ENCODE assay signal across 23 cellular contexts in genomic region chr7:6232130-6232529, GRCh38.
DNase-seq lines count a peak whose midpoint lies in the region; ATAC-seq and FAIRE-seq lines count a peak whose summit lies in the region.
"Had no signal": no experiment of that assay in that cellular context is flagged by ENCODE, and none has a peak within 500 bp of the region (broad histone marks: within the 10 kb centered on the region; RNA-seq: fewer than 3 reads in every experiment).

No MANE protein-coding gene starts in this region.

- ATAC-seq in effector memory CD8-positive, alpha-beta T cell (replicated peaks), result no peak
- no peak for ATAC-seq in HG03565 (IDR thresholded peaks at IDR 0.05; ENCODE audit: unreplicated experiment)
- no peak for ATAC-seq in GM18517 (IDR thresholded peaks at IDR 0.05; ENCODE audit: unreplicated experiment)
- ATAC-seq: activated CD4-positive, alpha-beta T cell treated with anti-CD3 and anti-CD28 coated beads for 36 hours; CD8-positive, alpha-beta T cell; sciatic nerve had no signal

- no peaks in the 10 kb centered on the region for H3K27me3 Mint-ChIP-seq in effector memory CD8-positive, alpha-beta T cell

- H3K9me3 Mint-ChIP-seq in effector memory CD8-positive, alpha-beta T cell, result no peaks in the 10 kb centered on the region
- H3K9me3 Mint-ChIP-seq: CD8-positive, alpha-beta T cell had no signal

- no peaks in the 10 kb centered on the region for H3K36me3 ChIP-seq in rectal smooth muscle tissue (ENCODE audit: control insufficient read depth, insufficient read depth, low read length)
- H3K36me3 ChIP-seq: HAP-1, SJCRH30, uterus had no signal

- peak; percentile 22 for DNase-seq in CD1c-positive myeloid dendritic cell (ENCODE audit: extremely low spot score)
- peak; percentile 53 for DNase-seq in MV-4-11 (lab: John Stamatoyannopoulos, UW)
- DNase-seq in effector memory CD8-positive, alpha-beta T cell, result no peak
- no peak for DNase-seq in HTR-8/SVneo (ENCODE audit: insufficient read length, low spot score)
- DNase-seq: activated CD4-positive, alpha-beta T cell treated with anti-CD3 and anti-CD28 coated beads for 36 hours; activated naive CD4-positive, alpha-beta T cell treated with anti-CD3 and anti-CD28 coated beads, Interleukin-2, amount 50 U/mL, for 16 hours; CD8-positive, alpha-beta T cell; central memory CD4-positive, alpha-beta T cell; KG1; NCI-H1930; NCI-H226; PC-9; SJCRH30 had no signal

- no peaks in the 10 kb centered on the region for H3K27me3 ChIP-seq in rectal smooth muscle tissue (ENCODE audit: control insufficient read depth, insufficient read depth, low read length)
- H3K27me3 ChIP-seq: hepatocyte, SJCRH30, uterus had no signal

- H3K4me1 ChIP-seq in rectal smooth muscle tissue (ENCODE audit: control insufficient read depth, insufficient read depth, low read length), result peaks cover 16% of the 10 kb centered on the region
- H3K4me1 ChIP-seq: parathyroid adenoma, uterus had no signal

- H3K9ac ChIP-seq in rectal smooth muscle tissue (ENCODE audit: low read length), result no peak overlapping the region
- H3K9ac ChIP-seq: parathyroid adenoma had no signal

- H3K4me1 Mint-ChIP-seq in effector memory CD8-positive, alpha-beta T cell (ENCODE audit: low read depth in 2 of 2), result peaks cover 37 to 49% of the 10 kb centered on the region in 2 donors

- peak overlapping the region in 1 of 2 donors; percentile 83 for H3K27ac Mint-ChIP-seq in effector memory CD8-positive, alpha-beta T cell
- H3K27ac Mint-ChIP-seq: activated CD4-positive, alpha-beta T cell treated with anti-CD3 and anti-CD28 coated beads for 36 hours; CD8-positive, alpha-beta T cell had no signal

- FAIRE-seq in HTR-8/SVneo (lab: Jason Lieb, UNC), result no peak
- FAIRE-seq: G401.6 had no signal

- H3K36me3 Mint-ChIP-seq in effector memory CD8-positive, alpha-beta T cell (ENCODE audit: insufficient read depth), result peaks cover 4% of the 10 kb centered on the region
- H3K36me3 Mint-ChIP-seq: CD8-positive, alpha-beta T cell had no signal

- H3K27ac ChIP-seq in rectal smooth muscle tissue (ENCODE audit: low read depth, low read length), result no peak overlapping the region
- H3K27ac ChIP-seq: hepatocyte, parathyroid adenoma, PC-9, SJCRH30, uterus had no signal

- peak overlapping the region; percentile 26 for H3K4me3 ChIP-seq in rectal smooth muscle tissue (ENCODE audit: low read length)
- H3K4me3 ChIP-seq: HAP-1, hepatocyte, lung, PC-9, SJCRH30, uterus had no signal

- H3K4me3 Mint-ChIP-seq in effector memory CD8-positive, alpha-beta T cell, result peak overlapping the region; percentile 25 to 64
- H3K4me3 Mint-ChIP-seq: activated CD4-positive, alpha-beta T cell treated with anti-CD3 and anti-CD28 coated beads for 36 hours had no signal

Comparison
In these comparisons a context has a peak if more than half of its experiments do, and no peak if none do; other contexts are left out.
1. DNase-seq: peak in CD1c-positive myeloid dendritic cell (single experiment) and MV-4-11 (single experiment); none in effector memory CD8-positive, alpha-beta T cell (0 of 3) and HTR-8/SVneo (single experiment).